ENCODE assay signal across 1 cellular context in genomic region chr7:94374231-94374630, GRCh38.
TF ChIP-seq lines count a peak whose summit lies in the region.

No MANE protein-coding gene starts in this region.

TF ChIP-seq in SK-N-SH, 30 proteins besides CTCF, POLR2A, EP300 and RAD21 (continued from another document):
- TF ChIP-seq, protein P1, sequence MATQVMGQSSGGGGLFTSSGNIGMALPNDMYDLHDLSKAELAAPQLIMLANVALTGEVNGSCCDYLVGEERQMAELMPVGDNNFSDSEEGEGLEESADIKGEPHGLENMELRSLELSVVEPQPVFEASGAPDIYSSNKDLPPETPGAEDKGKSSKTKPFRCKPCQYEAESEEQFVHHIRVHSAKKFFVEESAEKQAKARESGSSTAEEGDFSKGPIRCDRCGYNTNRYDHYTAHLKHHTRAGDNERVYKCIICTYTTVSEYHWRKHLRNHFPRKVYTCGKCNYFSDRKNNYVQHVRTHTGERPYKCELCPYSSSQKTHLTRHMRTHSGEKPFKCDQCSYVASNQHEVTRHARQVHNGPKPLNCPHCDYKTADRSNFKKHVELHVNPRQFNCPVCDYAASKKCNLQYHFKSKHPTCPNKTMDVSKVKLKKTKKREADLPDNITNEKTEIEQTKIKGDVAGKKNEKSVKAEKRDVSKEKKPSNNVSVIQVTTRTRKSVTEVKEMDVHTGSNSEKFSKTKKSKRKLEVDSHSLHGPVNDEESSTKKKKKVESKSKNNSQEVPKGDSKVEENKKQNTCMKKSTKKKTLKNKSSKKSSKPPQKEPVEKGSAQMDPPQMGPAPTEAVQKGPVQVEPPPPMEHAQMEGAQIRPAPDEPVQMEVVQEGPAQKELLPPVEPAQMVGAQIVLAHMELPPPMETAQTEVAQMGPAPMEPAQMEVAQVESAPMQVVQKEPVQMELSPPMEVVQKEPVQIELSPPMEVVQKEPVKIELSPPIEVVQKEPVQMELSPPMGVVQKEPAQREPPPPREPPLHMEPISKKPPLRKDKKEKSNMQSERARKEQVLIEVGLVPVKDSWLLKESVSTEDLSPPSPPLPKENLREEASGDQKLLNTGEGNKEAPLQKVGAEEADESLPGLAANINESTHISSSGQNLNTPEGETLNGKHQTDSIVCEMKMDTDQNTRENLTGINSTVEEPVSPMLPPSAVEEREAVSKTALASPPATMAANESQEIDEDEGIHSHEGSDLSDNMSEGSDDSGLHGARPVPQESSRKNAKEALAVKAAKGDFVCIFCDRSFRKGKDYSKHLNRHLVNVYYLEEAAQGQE (IDR thresholded peaks at IDR 0.05; ENCODE audit: low read depth, low read length): peak; percentile 38; the same call in 1 of the 2 replicates
- TF ChIP-seq, protein P2, sequence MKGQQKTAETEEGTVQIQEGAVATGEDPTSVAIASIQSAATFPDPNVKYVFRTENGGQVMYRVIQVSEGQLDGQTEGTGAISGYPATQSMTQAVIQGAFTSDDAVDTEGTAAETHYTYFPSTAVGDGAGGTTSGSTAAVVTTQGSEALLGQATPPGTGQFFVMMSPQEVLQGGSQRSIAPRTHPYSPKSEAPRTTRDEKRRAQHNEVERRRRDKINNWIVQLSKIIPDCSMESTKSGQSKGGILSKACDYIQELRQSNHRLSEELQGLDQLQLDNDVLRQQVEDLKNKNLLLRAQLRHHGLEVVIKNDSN (IDR thresholded peaks at IDR 0.05; ENCODE audit: borderline replicate concordance, low read depth): no peak
- TF ChIP-seq NRF1 (IDR thresholded peaks at IDR 0.05; ENCODE audit: low read depth, low read length) (no peak), SIN3A (IDR thresholded peaks at IDR 0.05; ENCODE audit: borderline replicate concordance, low read depth, low read length) (peak; percentile 69; the same call in 1 of the 2 replicates), RCOR1 (IDR thresholded peaks at IDR 0.05; ENCODE audit: low read length) (no peak), ZBTB33 (IDR thresholded peaks at IDR 0.05; ENCODE audit: borderline replicate concordance, low read depth) (no peak), YY1 (IDR thresholded peaks at IDR 0.05; ENCODE audit: low read depth) (peak; percentile 60; the same call in 1 of the 2 replicates), ELF1 (IDR thresholded peaks at IDR 0.05) (no peak), RXRA (IDR thresholded peaks at IDR 0.05; ENCODE audit: borderline replicate concordance, low read depth) (peak; percentile 72; the same call in 1 of the 2 replicates)
